33 cellular contexts compared by ENCODE assay signal in the genomic region with DNA sequence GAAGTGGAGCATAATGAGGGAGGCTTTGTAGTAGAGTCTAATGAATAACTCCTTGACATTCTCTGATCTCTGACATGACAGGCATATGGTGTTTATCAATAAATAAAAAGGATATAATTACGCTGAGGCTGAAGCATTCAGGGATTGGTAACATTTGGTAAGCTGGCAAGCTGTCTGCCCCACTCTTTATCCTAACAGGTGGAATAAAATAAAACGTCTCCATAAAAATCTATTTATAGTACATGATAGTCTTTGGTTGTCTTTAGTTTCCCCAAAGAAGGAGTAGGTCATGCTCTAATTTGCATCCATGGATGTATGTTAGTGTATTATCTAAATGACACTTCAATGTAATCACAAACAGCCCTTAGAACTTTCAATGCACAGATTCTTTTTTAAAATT. TPM values are rescaled to one million over a fixed set of nuclear protein-coding genes. Genes with fewer than 3 reads are reported as not detected.
"Had no signal": no experiment of that assay in that cellular context is flagged by ENCODE, and none has a peak within 500 bp of the region (broad histone marks: within the 10 kb centered on the region; RNA-seq: fewer than 3 reads in every experiment).

No MANE protein-coding gene starts in this region.

- H3K36me3 ChIP-seq: adrenal gland, breast epithelium, cardiac muscle cell, colonic mucosa, esophagus squamous epithelium, gastroesophageal sphincter had no signal

- DNase-seq: activated CD4-positive, alpha-beta memory T cell treated with anti-CD3 and anti-CD28 coated beads for 36 hours; activated CD4-positive, alpha-beta T cell treated with anti-CD3 and anti-CD28 coated beads for 36 hours; activated CD4-positive, alpha-beta T cell treated with anti-CD3 and anti-CD28 coated beads, Interleukin-2, amount 10 ng/mL, durations not matched to agents 24 days and 14 days; activated CD4-positive, CD25-positive, alpha-beta regulatory T cell; activated CD4-positive, CD25-positive, alpha-beta regulatory T cell treated with anti-CD3 and anti-CD28 coated beads, Interleukin-2, amount 50 U/mL, for 72 hours; activated CD8-positive, alpha-beta memory T cell treated with anti-CD3 and anti-CD28 coated beads, Interleukin-2, amount 10 ng/mL, durations not matched to agents 7 days and 5 days; activated CD8-positive, alpha-beta memory T cell treated with anti-CD3 and anti-CD28 coated beads, Interleukin-2, amount 50 U/mL, for 4 hours; activated CD8-positive, alpha-beta T cell treated with anti-CD3 and anti-CD28 coated beads, Interleukin-2, amount 10 ng/mL, durations not matched to agents 7 days and 5 days; activated effector memory CD4-positive, alpha-beta T cell treated with anti-CD3 and anti-CD28 coated beads, Interleukin-2, amount 50 U/mL, for 16 hours; activated naive CD4-positive, alpha-beta T cell treated with anti-CD3 and anti-CD28 coated beads for 36 hours; activated naive CD8-positive, alpha-beta T cell treated with anti-CD3 and anti-CD28 coated beads for 36 hours; activated naive CD8-positive, alpha-beta T cell treated with anti-CD3 and anti-CD28 coated beads, Interleukin-2, amount 50 U/mL, for 24 hours; activated T-cell treated with anti-CD3 and anti-CD28 coated beads, Interleukin-2, amount 50 U/mL, for 1 hour; activated T-cell treated with anti-CD3 and anti-CD28 coated beads, Interleukin-2, amount 50 U/mL, for 48 hours; adrenal gland; amygdala; aorta; body of pancreas; central memory CD4-positive, alpha-beta T cell; cerebellar nuclear complex; colonic mucosa; effector CD8-positive, alpha-beta T cell; esophagus squamous epithelium; foreskin melanocyte; T-helper 2 cell had no signal

- H3K4me3 ChIP-seq: adrenal gland, body of pancreas, breast epithelium, cardiac muscle cell, colonic mucosa, esophagus squamous epithelium, gastroesophageal sphincter had no signal

- H3K27me3 ChIP-seq: body of pancreas, breast epithelium, cardiac muscle cell, colonic mucosa, gastroesophageal sphincter had no signal

- H3K27ac ChIP-seq: adrenal gland, body of pancreas, breast epithelium, cardiac muscle cell, colonic mucosa, epithelial cell of prostate, esophagus squamous epithelium, gastroesophageal sphincter had no signal

RNA-seq across cellular contexts. Expression of gene RBM24, which starts 30.9 kb away (rescaled TPM):
- total RNA-seq: activated CD4-positive, alpha-beta memory T cell treated with anti-CD3 and anti-CD28 coated beads for 36 hours; activated CD4-positive, alpha-beta T cell treated with anti-CD3 and anti-CD28 coated beads for 36 hours; activated CD4-positive, alpha-beta T cell treated with anti-CD3 and anti-CD28 coated beads, Interleukin-2, amount 10 ng/mL, durations not matched to agents 24 days and 14 days; activated CD8-positive, alpha-beta memory T cell treated with anti-CD3 and anti-CD28 coated beads for 36 hours; activated CD8-positive, alpha-beta memory T cell treated with anti-CD3 and anti-CD28 coated beads, Interleukin-2, amount 10 ng/mL, durations not matched to agents 7 days and 5 days; activated CD8-positive, alpha-beta T cell treated with anti-CD3 and anti-CD28 coated beads, Interleukin-2, amount 10 ng/mL, durations not matched to agents 7 days and 5 days; activated naive CD4-positive, alpha-beta T cell treated with anti-CD3 and anti-CD28 coated beads for 36 hours; activated naive CD8-positive, alpha-beta T cell treated with anti-CD3 and anti-CD28 coated beads for 36 hours; activated T-helper 1 cell treated with anti-CD3 and anti-CD28 coated beads, Interleukin-12 subunit alpha, Interleukin-12 subunit beta, Interleukin-2, Interleukin-4 antibody, amounts not matched to agents 30 ng/mL and 10 ng/mL and 1 ng/mL, durations not matched to agents 14 hours and 24 hours and 36 hours; activated T-helper 2 cell treated with anti-CD3 and anti-CD28 coated beads, Interferon-gamma antibody, Interleukin-2, Interleukin-4, amounts not matched to agents 10 μg/mL and 5 μg/mL and 100 μg/mL, durations not matched to agents 14 hours and 24 hours and 36 hours; T-helper 1 cell treated with Interleukin-12 subunit alpha and Interleukin-12 subunit beta and Interleukin-4 antibody, amounts not matched to agents 30 ng/mL and 1 ng/mL, for 36 hours had no signal
